Comparison of ENCODE assay signal across 21 cellular contexts in genomic region chr11:90251599-90251998, GRCh38. TPM values are rescaled to one million over a fixed set of nuclear protein-coding genes. Genes with fewer than 3 reads are reported as not detected.
A peak's percentile ranks its signal among the peaks of the same experiment; 100 is the strongest.
DNase-seq lines count a peak whose midpoint lies in the region; ATAC-seq and TF ChIP-seq lines count a peak whose summit lies in the region.
"Had no signal": no experiment of that assay in that cellular context is flagged by ENCODE, and none has a peak within 500 bp of the region (broad histone marks: within the 10 kb centered on the region; RNA-seq: fewer than 3 reads in every experiment).

No MANE protein-coding gene starts in this region.

- H3K27ac Mint-ChIP-seq in activated naive CD4-positive, alpha-beta T cell treated with anti-CD3 and anti-CD28 coated beads, Interleukin-2, amount 10 ng/mL, durations not matched to agents 7 days and 5 days: no peak overlapping the region
- no peak overlapping the region for H3K27ac Mint-ChIP-seq in chondrocyte (ENCODE audit: unreplicated experiment)

- CTCF ChIA-PET in activated naive CD4-positive, alpha-beta T cell treated with anti-CD3 and anti-CD28 coated beads, Interleukin-2, amount 10 ng/mL, durations not matched to agents 7 days and 5 days (lab: Charles Lee): no interaction called here

- H3K4me1 ChIP-seq in OCI-LY3 (ENCODE audit: low read length): peaks cover 19% of the 10 kb centered on the region
- H3K4me1 ChIP-seq: BE2C, uterus had no signal

- peak; percentile 49 for ATAC-seq in GM21529 (IDR thresholded peaks at IDR 0.05; ENCODE audit: unreplicated experiment)
- ATAC-seq: left lobe of liver had no signal

- peak overlapping the region; percentile 25 for H3K4me3 Mint-ChIP-seq in activated naive CD4-positive, alpha-beta T cell treated with anti-CD3 and anti-CD28 coated beads, Interleukin-2, amount 10 ng/mL, durations not matched to agents 7 days and 5 days
- H3K4me3 Mint-ChIP-seq in chondrocyte (ENCODE audit: unreplicated experiment): no peak overlapping the region

- no peaks in the 10 kb centered on the region for H3K27me3 Mint-ChIP-seq in activated naive CD4-positive, alpha-beta T cell treated with anti-CD3 and anti-CD28 coated beads, Interleukin-2, amount 10 ng/mL, durations not matched to agents 7 days and 5 days
- peaks cover 31% of the 10 kb centered on the region for H3K27me3 Mint-ChIP-seq in chondrocyte (ENCODE audit: low read depth)

- no peak for TF ChIP-seq CTCF in OCI-LY3 (IDR thresholded peaks at IDR 0.05; ENCODE audit: low read depth, low read length)
- no peak for TF ChIP-seq CTCF in chondrocyte (IDR thresholded peaks at IDR 0.05)

- H3K79me2 ChIP-seq in OCI-LY3 (ENCODE audit: low read length): peaks cover 8% of the 10 kb centered on the region

- H3K9me3 ChIP-seq in OCI-LY3 (ENCODE audit: insufficient read depth, low read length): no peaks in the 10 kb centered on the region
- H3K9me3 ChIP-seq: BE2C, uterus had no signal

- peak overlapping the region; percentile 75 for H3K4me2 ChIP-seq in OCI-LY3 (ENCODE audit: low read length)
- H3K4me2 ChIP-seq: KMS-11 had no signal

- peak overlapping the region; percentile 77 for H3K4me3 ChIP-seq in OCI-LY3 (ENCODE audit: low read length)
- H3K4me3 ChIP-seq: uterus had no signal

- no peaks in the 10 kb centered on the region for H3K9me3 Mint-ChIP-seq in activated naive CD4-positive, alpha-beta T cell treated with anti-CD3 and anti-CD28 coated beads, Interleukin-2, amount 10 ng/mL, durations not matched to agents 7 days and 5 days
- peaks cover 9% of the 10 kb centered on the region for H3K9me3 Mint-ChIP-seq in chondrocyte (ENCODE audit: low read depth)
- H3K9me3 Mint-ChIP-seq: activated CD4-positive, alpha-beta T cell treated with anti-CD3 and anti-CD28 coated beads, Interleukin-2, amount 10 ng/mL, durations not matched to agents 7 days and 5 days had no signal

- peak overlapping the region; percentile 50; the same call in 1 of the 2 replicates for H3K9ac ChIP-seq in OCI-LY3 (ENCODE audit: low read length)
- H3K9ac ChIP-seq: KMS-11 had no signal

- H3K27me3 ChIP-seq in OCI-LY3 (ENCODE audit: low read depth, low read length): no peaks in the 10 kb centered on the region
- H3K27me3 ChIP-seq: BE2C, brain microvascular endothelial cell, uterus had no signal

- H3K27ac ChIP-seq in OCI-LY3 (ENCODE audit: low read length): no peak overlapping the region
- H3K27ac ChIP-seq: brain microvascular endothelial cell, HL-60, KMS-11, uterus had no signal

- H3K4me1 Mint-ChIP-seq in activated naive CD4-positive, alpha-beta T cell treated with anti-CD3 and anti-CD28 coated beads, Interleukin-2, amount 10 ng/mL, durations not matched to agents 7 days and 5 days: peaks cover 7% of the 10 kb centered on the region
- H3K4me1 Mint-ChIP-seq in chondrocyte (ENCODE audit: low read depth): no peaks in the 10 kb centered on the region

- H2AFZ ChIP-seq in OCI-LY3 (ENCODE audit: low read depth, low read length): peak overlapping the region; percentile 87

- H3K36me3 Mint-ChIP-seq in activated naive CD4-positive, alpha-beta T cell treated with anti-CD3 and anti-CD28 coated beads, Interleukin-2, amount 10 ng/mL, durations not matched to agents 7 days and 5 days: no peaks in the 10 kb centered on the region
- no peaks in the 10 kb centered on the region for H3K36me3 Mint-ChIP-seq in chondrocyte (ENCODE audit: low read depth)

- H3K36me3 ChIP-seq in OCI-LY3 (replicated peaks; ENCODE audit: low read depth, low read length): peaks cover 4% of the 10 kb centered on the region
- H3K36me3 ChIP-seq: BE2C, brain microvascular endothelial cell, uterus had no signal

- no peak for DNase-seq in activated naive CD4-positive, alpha-beta T cell treated with anti-CD3 and anti-CD28 coated beads, Interleukin-2, amount 10 ng/mL, durations not matched to agents 7 days and 5 days
- no peak for DNase-seq in activated naive CD4-positive, alpha-beta T cell treated with anti-CD3 and anti-CD28 coated beads, Interleukin-2, amount 50 U/mL, for 16 hours
- DNase-seq in myocyte (ENCODE audit: low read depth): peak; percentile 29
- DNase-seq in chondrocyte (ENCODE audit: low spot score): no peak
- DNase-seq in medulla oblongata (ENCODE audit: extremely low spot score): no peak
- DNase-seq in GM03348 (ENCODE audit: low spot score): no peak
- DNase-seq: activated CD4-positive, alpha-beta T cell treated with anti-CD3 and anti-CD28 coated beads, Interleukin-2, amount 10 ng/mL, durations not matched to agents 7 days and 5 days; activated effector memory CD4-positive, alpha-beta T cell treated with anti-CD3 and anti-CD28 coated beads, Interleukin-2, amount 50 U/mL, for 16 hours; BE2C; brain microvascular endothelial cell; DMS79 treated with DMSO at 0.1 percent for 48 hours; NCI-H187 treated with DMSO at 0.1 percent for 48 hours; posterior cingulate gyrus; small intestine; stimulated activated naive CD4-positive, alpha-beta T cell treated with Interleukin-2 at 50 U/mL for 16 hours; uterus had no signal

- H4K20me1 ChIP-seq in OCI-LY3 (ENCODE audit: insufficient read depth, low read length): no peaks in the 10 kb centered on the region

RNA-seq across cellular contexts. Expression of gene CHORDC1, which starts 28.8 kb away (rescaled TPM):
- total RNA-seq in myocyte (71.5 and 78.7 TPM in 2 replicates), chondrocyte (30.7 to 31.9 TPM (median 31.0 TPM) in 3 replicates)
- polyA plus RNA-seq in myocyte (2012): 26.4 TPM
